8 cellular contexts compared by ENCODE assay signal in genomic region chr14:67240978-67241415, GRCh38. TPM values are rescaled to one million over a fixed set of nuclear protein-coding genes. Genes with fewer than 3 reads are reported as not detected.
DNase-seq lines count a peak whose midpoint lies in the region; ATAC-seq and TF ChIP-seq lines count a peak whose summit lies in the region.

No MANE protein-coding gene starts in this region.

- peak; percentile 84 for ATAC-seq in GM21619 (IDR thresholded peaks at IDR 0.05; ENCODE audit: unreplicated experiment)

- H3K79me2 ChIP-seq in PC-9 (ENCODE audit: low read depth): peaks cover 43% of the 10 kb centered on the region

- peak overlapping the region; percentile 86 for H2AFZ ChIP-seq in PC-9

- TF ChIP-seq CTCF in PC-9 (conservative IDR thresholded peaks at IDR 0.05): no peak
- TF ChIP-seq CTCF in esophagus squamous epithelium (IDR thresholded peaks at IDR 0.05): no peak

- peaks cover 24% of the 10 kb centered on the region; the same call in 1 of the 2 replicates for H3F3A ChIP-seq in PC-9 (ENCODE audit: insufficient read depth, low read depth)

- peak overlapping the region; percentile 93 for H3K4me2 ChIP-seq in PC-9

- H3K9me3 ChIP-seq in PC-9 (ENCODE audit: insufficient read depth, low read depth) (no peaks in the 10 kb centered on the region), esophagus squamous epithelium (no peaks in the 10 kb centered on the region)

- peaks cover 17% of the 10 kb centered on the region; the same call in 1 of the 2 replicates for H3K4me1 ChIP-seq in PC-9 (replicated peaks; ENCODE audit: insufficient read depth)
- peaks cover 3 to 36% (median 13%) of the 10 kb centered on the region in 3 donors for H3K4me1 ChIP-seq in esophagus squamous epithelium

- H3K4me3 ChIP-seq in PC-9: peak overlapping the region; percentile 93
- H3K4me3 ChIP-seq in esophagus squamous epithelium: peak overlapping the region; percentile 92 to 99 (median 96)

- H3K27me3 ChIP-seq in PC-9 (ENCODE audit: insufficient read depth, low read depth): no peaks in the 10 kb centered on the region
- no peaks in the 10 kb centered on the region for H3K27me3 ChIP-seq in esophagus squamous epithelium

- DNase-seq in DMS53 (lab: John Stamatoyannopoulos, UW) (peak; percentile 92), PC-9 (peak; percentile 91 to 99), esophagus squamous epithelium (lab: John Stamatoyannopoulos, UW) (peak; percentile 74), myocyte (ENCODE audit: low read depth) (peak; percentile 98)
- DNase-seq in activated T-cell treated with anti-CD3 and anti-CD28 coated beads, Interleukin-2, amount 50 U/mL, for 48 hours: peak; percentile 94 to 96
- DNase-seq in stimulated activated CD8-positive, alpha-beta memory T cell treated with anti-CD3 and anti-CD28 coated beads, Interleukin-7, amount 100 ng/mL, for 4 hours (ENCODE audit: low read depth in 2 of 2): peak; percentile 81 to 92

- POLR2A ChIA-PET in PC-9 (lab: Charles Lee; ENCODE audit: unreplicated experiment): interaction anchor here (0.6 to 0.9 kb wide), 10 partner anchors 11 to 1517 kb away, joined by 3 to 20 read pairs (median 6); no protein-coding TSS in a partner anchor

- intact Hi-C loops in PC-9 (cut with micrococcal nuclease; ENCODE audit: unreplicated experiment) (loop anchor here (1.0 to 5.0 kb wide), 4 partner anchors 20 to 121 kb away; partner anchors contain the start of gene EIF2S1), esophagus squamous epithelium (cut with DNase I) (no loop called here)

- no peak for TF ChIP-seq EP300 in Ishikawa (IDR thresholded peaks at IDR 0.05; ENCODE audit: borderline replicate concordance)

- 0 out of 2 replicates have a peak, but pooled peaks cover 6% of the 10 kb centered on the region for H4K20me1 ChIP-seq in PC-9 (ENCODE audit: insufficient read depth)

- peak overlapping the region; percentile 91 for H3K27ac ChIP-seq in PC-9
- H3K27ac ChIP-seq in esophagus squamous epithelium: peak overlapping the region; percentile 97 to 100 (median 100)

- CTCF ChIA-PET in PC-9 (lab: Charles Lee): no interaction called here

- TF ChIP-seq RAD21 in Ishikawa (IDR thresholded peaks at IDR 0.05; ENCODE audit: low read depth): no peak

- 0% methylated on average over 1 to 5 of the region's 54 CpGs for WGBS in esophagus squamous epithelium, 2 donors

- no TSS peak for BruUV-seq in PC-9 (replicated peaks; lab: Mats Ljungman, UMichigan)

- H3K9me2 ChIP-seq in PC-9 (ENCODE audit: insufficient read depth): 0 out of 2 replicates have a peak, but pooled peaks cover 3% of the 10 kb centered on the region

- no peaks in the 10 kb centered on the region for H3K36me3 ChIP-seq in PC-9 (ENCODE audit: low read depth)
- no peaks in the 10 kb centered on the region for H3K36me3 ChIP-seq in esophagus squamous epithelium

- peak in 3 of 4 donors; percentile 5 to 67 (median 36) for TF ChIP-seq POLR2A in esophagus squamous epithelium (IDR thresholded peaks at IDR 0.05)

TF ChIP-seq in Ishikawa, 13 proteins besides CTCF, POLR2A, EP300 and RAD21:
- no peak; the same call in 1 of the 2 replicates for TF ChIP-seq ZBTB7A (IDR thresholded peaks at IDR 0.05; ENCODE audit: low read depth)
- no peak for TF ChIP-seq REST (IDR thresholded peaks at IDR 0.05; ENCODE audit: low read depth)
- TF ChIP-seq TCF12 (IDR thresholded peaks at IDR 0.05; ENCODE audit: low read depth): no peak; the same call in 1 of the 2 replicates
- TF ChIP-seq TAF1 (IDR thresholded peaks at IDR 0.05; ENCODE audit: low read depth): peak; percentile 77
- no peak for TF ChIP-seq CEBPB (IDR thresholded peaks at IDR 0.05)
- no peak for TF ChIP-seq USF1 (IDR thresholded peaks at IDR 0.05)

RNA-seq across cellular contexts. Expression of gene PALS1, which starts 0.2 kb away (rescaled TPM):
- total RNA-seq in PC-9 (2021) (73.7 and 94.7 TPM in 2 replicates), esophagus squamous epithelium (10 to 100 TPM; 18.9 to 28.6 (median 25.8) TPM), myocyte (24.8 and 25.8 TPM in 2 replicates)
- polyA plus RNA-seq in myocyte (2012): 14.0 TPM

RNA-seq across cellular contexts. Expression of gene GARIN2, which starts 51.8 kb away (rescaled TPM):
- total RNA-seq in PC-9 (2021): 0.31 TPM in 1 of 2 replicates, not detected in the other
- total RNA-seq in esophagus squamous epithelium: not detected
- not detected in 2 replicates for total RNA-seq in myocyte
- not detected for polyA plus RNA-seq in myocyte (2012)

Comparison
In these comparisons a context has a peak if more than half of its experiments do, and no peak if none do; other contexts are left out.
1. Peak in every context shown above with its lines: DNase-seq, ATAC-seq, H3K4me3 ChIP-seq and H3K27ac ChIP-seq.